In the genomic region with DNA sequence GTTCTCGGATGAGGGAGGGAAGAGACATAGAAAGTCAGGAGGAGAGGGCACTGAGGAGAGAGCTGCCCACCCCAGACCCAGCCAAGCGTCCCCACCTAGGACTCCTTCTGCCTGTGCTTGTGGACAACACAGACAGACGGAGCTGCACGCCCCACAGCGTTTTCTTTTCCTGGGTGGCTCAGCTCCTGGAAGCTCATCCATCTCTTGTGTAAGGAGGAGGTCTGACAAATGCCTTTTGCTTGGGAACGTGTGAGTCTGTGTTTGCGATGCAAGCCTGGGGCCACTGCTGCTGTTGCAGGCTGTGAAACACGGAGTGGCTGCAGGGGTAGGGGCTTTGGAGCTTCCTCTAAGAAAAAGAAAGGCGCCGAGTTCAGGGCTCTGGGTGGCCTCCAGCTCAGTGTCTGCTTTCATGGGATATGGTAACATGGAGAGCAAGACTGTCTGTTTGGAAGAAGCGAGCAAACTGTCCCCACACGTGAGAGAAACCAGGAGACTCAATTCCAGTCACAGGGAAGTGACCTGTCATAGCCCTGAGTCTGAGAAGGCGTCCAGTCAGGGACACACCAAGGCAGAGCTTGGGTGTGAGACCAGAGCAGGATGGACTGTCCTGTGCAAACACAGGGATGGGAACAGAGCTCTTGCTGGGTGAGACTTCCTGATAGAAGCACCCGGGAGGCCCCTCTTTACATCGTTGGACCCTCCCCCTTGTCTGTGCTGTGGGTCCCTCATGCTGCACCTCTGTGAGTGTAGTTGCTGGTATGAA, we compare ENCODE assay signal across 23 cellular contexts. TPM values are rescaled to one million over a fixed set of nuclear protein-coding genes. Genes with fewer than 3 reads are reported as not detected.
"Had no signal": no experiment of that assay in that cellular context is flagged by ENCODE, and none has a peak within 500 bp of the region (broad histone marks: within the 10 kb centered on the region; RNA-seq: fewer than 3 reads in every experiment).

No MANE protein-coding gene starts in this region.

- H3K9me3 ChIP-seq: breast epithelium, heart right ventricle, lower lobe of right lung, tibial artery had no signal

- H3K27me3 ChIP-seq: breast epithelium, heart right ventricle, neural progenitor cell, tibial artery had no signal

- H3K4me1 ChIP-seq: breast epithelium, heart right ventricle, lower lobe of right lung, neural progenitor cell, tibial artery had no signal

- H3K9me3 Mint-ChIP-seq: activated naive CD4-positive, alpha-beta T cell treated with anti-CD3 and anti-CD28 coated beads for 36 hours; neural progenitor cell; stimulated activated naive CD8-positive, alpha-beta T cell treated with anti-CD3 and anti-CD28 coated beads, Interleukin-15, amount 100 ng/mL, for 72 hours had no signal

- H3K36me3 ChIP-seq: breast epithelium, heart right ventricle, lower lobe of right lung, neural progenitor cell, tibial artery had no signal

- H3K4me3 Mint-ChIP-seq: activated B cell treated with CpG ODN at 0.5 μM for 24 hours; activated CD4-positive, alpha-beta T cell treated with anti-CD3 and anti-CD28 coated beads for 36 hours; activated naive CD4-positive, alpha-beta T cell treated with anti-CD3 and anti-CD28 coated beads for 36 hours; activated naive CD8-positive, alpha-beta T cell treated with anti-CD3 and anti-CD28 coated beads, Interleukin-2, amount 10 ng/mL, durations not matched to agents 7 days and 5 days; activated T-cell treated with anti-CD3 and anti-CD28 coated beads, Interleukin-2, amount 50 U/mL, for 4 hours; naive B cell; neural progenitor cell; stimulated activated naive CD8-positive, alpha-beta T cell treated with anti-CD3 and anti-CD28 coated beads, Interleukin-15, amount 100 ng/mL, for 72 hours had no signal

- H3K27ac Mint-ChIP-seq: activated B cell treated with CpG ODN at 0.5 μM for 24 hours; activated CD4-positive, alpha-beta T cell treated with anti-CD3 and anti-CD28 coated beads for 36 hours; activated naive CD4-positive, alpha-beta T cell treated with anti-CD3 and anti-CD28 coated beads for 36 hours; activated naive CD8-positive, alpha-beta T cell treated with anti-CD3 and anti-CD28 coated beads, Interleukin-2, amount 10 ng/mL, durations not matched to agents 7 days and 5 days; naive B cell; neural progenitor cell had no signal

- DNase-seq: activated B cell treated with CpG ODN at 0.5 μM for 24 hours; activated CD4-positive, alpha-beta T cell treated with anti-CD3 and anti-CD28 coated beads for 36 hours; activated CD4-positive, alpha-beta T cell treated with anti-CD3 and anti-CD28 coated beads, Interleukin-2, amount 50 U/mL, for 4 hours; activated CD8-positive, alpha-beta memory T cell treated with anti-CD3 and anti-CD28 coated beads for 24 hours; activated CD8-positive, alpha-beta memory T cell treated with anti-CD3 and anti-CD28 coated beads, Interleukin-2, amount 50 U/mL, for 48 hours; activated naive CD4-positive, alpha-beta T cell treated with anti-CD3 and anti-CD28 coated beads for 36 hours; activated naive CD8-positive, alpha-beta T cell treated with anti-CD3 and anti-CD28 coated beads, Interleukin-2, amount 10 ng/mL, durations not matched to agents 7 days and 5 days; activated T-cell treated with anti-CD3 and anti-CD28 coated beads, Interleukin-2, amount 50 U/mL, for 4 hours; amniotic stem cell; heart right ventricle; left colon; lower lobe of right lung; mesendoderm; naive B cell; retina; stimulated activated CD4-positive, alpha-beta T cell treated with anti-CD3 and anti-CD28 coated beads, Interleukin-12 subunit alpha, Interleukin-12 subunit beta, amount 100 ng/mL, for 4 hours; stimulated activated naive CD8-positive, alpha-beta T cell treated with anti-CD3 and anti-CD28 coated beads, Interleukin-15, amount 100 ng/mL, for 72 hours; T-helper 9 cell; tibial artery had no signal

- H3K27me3 Mint-ChIP-seq: activated CD4-positive, alpha-beta T cell treated with anti-CD3 and anti-CD28 coated beads for 36 hours had no signal

- H3K4me3 ChIP-seq: breast epithelium, coronary artery, heart right ventricle, lower lobe of right lung, neural progenitor cell, tibial artery had no signal

- ATAC-seq: activated CD4-positive, alpha-beta T cell treated with anti-CD3 and anti-CD28 coated beads for 36 hours; activated T-cell treated with anti-CD3 and anti-CD28 coated beads, Interleukin-2, amount 50 U/mL, for 4 hours; heart right ventricle; left colon; stimulated activated naive CD8-positive, alpha-beta T cell treated with anti-CD3 and anti-CD28 coated beads, Interleukin-15, amount 100 ng/mL, for 72 hours had no signal

- H3K9ac ChIP-seq: neural progenitor cell had no signal

- H3K36me3 Mint-ChIP-seq: activated naive CD8-positive, alpha-beta T cell treated with anti-CD3 and anti-CD28 coated beads, Interleukin-2, amount 10 ng/mL, durations not matched to agents 7 days and 5 days; neural progenitor cell had no signal

- H3K27ac ChIP-seq: coronary artery, heart right ventricle, lower lobe of right lung, neural progenitor cell, tibial artery had no signal

- H3K4me1 Mint-ChIP-seq: activated B cell treated with CpG ODN at 0.5 μM for 24 hours; activated CD4-positive, alpha-beta T cell treated with anti-CD3 and anti-CD28 coated beads for 36 hours; naive B cell; stimulated activated naive CD8-positive, alpha-beta T cell treated with anti-CD3 and anti-CD28 coated beads, Interleukin-15, amount 100 ng/mL, for 72 hours had no signal

RNA-seq across cellular contexts. Expression of gene GADD45G, which starts 42.7 kb away (rescaled TPM):
- total RNA-seq: epithelial cell of proximal tubule had no signal
